ENCODE assay signal across 17 cellular contexts in the genomic region with DNA sequence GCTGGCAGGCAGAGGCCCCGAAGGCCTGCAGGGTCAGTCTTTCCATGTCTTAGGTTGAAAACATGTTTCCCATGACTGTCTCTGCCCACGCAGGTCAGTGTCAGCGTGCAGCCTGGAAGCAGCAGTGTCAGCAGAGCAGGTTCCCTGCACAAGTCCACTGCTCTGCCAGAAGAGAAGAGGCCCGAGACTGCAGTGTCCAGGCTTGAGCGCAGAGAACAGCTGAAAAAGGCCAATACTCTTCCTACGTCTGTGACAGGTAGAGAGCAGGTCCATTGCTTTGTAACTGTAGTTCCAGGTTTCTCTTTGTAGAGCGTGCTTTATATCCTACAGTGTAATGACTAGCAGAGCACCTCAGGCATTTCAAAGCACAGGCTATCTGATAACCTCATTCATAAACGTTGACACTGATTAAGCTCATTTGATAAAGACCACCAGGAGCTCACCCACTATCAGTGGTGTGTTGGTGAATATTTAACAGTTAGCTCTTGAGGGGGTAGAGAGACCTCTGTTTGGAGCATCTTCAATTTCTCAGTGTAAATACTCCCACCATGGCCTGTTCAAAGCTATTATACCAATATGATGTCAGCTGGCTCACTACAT.
"Had no signal": no experiment of that assay in that cellular context is flagged by ENCODE, and none has a peak within 500 bp of the region (broad histone marks: within the 10 kb centered on the region; RNA-seq: fewer than 3 reads in every experiment).

No MANE protein-coding gene starts in this region.

- H3K4me1 ChIP-seq: left ventricle myocardium inferior, lower lobe of right lung, right atrium auricular region, transverse colon had no signal

- ATAC-seq: heart left ventricle; left cardiac atrium; lower lobe of right lung; stimulated activated naive CD8-positive, alpha-beta T cell treated with anti-CD3 and anti-CD28 coated beads, Interleukin-15, Interleukin-2, amounts not matched to agents 100 U/mL and 50 U/mL, for 24 hours had no signal

- H3K27me3 ChIP-seq: heart left ventricle, right atrium auricular region, transverse colon had no signal

- H3K4me3 ChIP-seq: heart left ventricle, left ventricle myocardium inferior, lower lobe of right lung, right atrium auricular region, thoracic aorta, transverse colon had no signal

- H3K36me3 ChIP-seq: heart left ventricle, left ventricle myocardium inferior, lower lobe of right lung, right atrium auricular region, thoracic aorta had no signal

- H3K9me3 ChIP-seq: heart left ventricle, left ventricle myocardium inferior, lower lobe of right lung, right atrium auricular region, thoracic aorta, transverse colon had no signal

- H3K27ac ChIP-seq: heart left ventricle, left ventricle myocardium inferior, lower lobe of right lung, right atrium auricular region, thoracic aorta, transverse colon had no signal

- DNase-seq: dermis blood vessel endothelial cell; effector CD4-positive, alpha-beta T cell; heart left ventricle; left cardiac atrium; left ventricle myocardium inferior; lower lobe of right lung; naive B cell; nephron progenitor cell; small intestine; stimulated activated CD4-positive, alpha-beta T cell treated with anti-CD3 and anti-CD28 coated beads, Interleukin-2, amount 100 ng/mL, for 48 hours; stimulated activated naive CD8-positive, alpha-beta T cell treated with anti-CD3 and anti-CD28 coated beads, Interleukin-15, Interleukin-2, amounts not matched to agents 100 U/mL and 50 U/mL, for 24 hours; transverse colon had no signal

- FAIRE-seq: colon, frontal cortex, keratinocyte, small intestine had no signal
